1 cellular context compared by ENCODE assay signal in genomic region chr17:17079336-17079735, GRCh38.
A peak's percentile ranks its signal among the peaks of the same experiment; 100 is the strongest.
TF ChIP-seq lines count a peak whose summit lies in the region.

No MANE protein-coding gene starts in this region.

TF ChIP-seq in HepG2, 621 proteins besides CTCF, POLR2A, EP300 and RAD21:
- TF ChIP-seq ZNF790 (CRISPR knock-in tag; IDR thresholded peaks at IDR 0.05; ENCODE audit: borderline replicate concordance) (no peak), ZNF567 (CRISPR knock-in tag; IDR thresholded peaks at IDR 0.05; ENCODE audit: borderline replicate concordance) (0 out of 2 replicates have a peak, but pooled peaks have one; percentile 25), IRF9 (CRISPR knock-in tag; IDR thresholded peaks at IDR 0.05; ENCODE audit: borderline replicate concordance) (no peak), ZNF3 (CRISPR knock-in tag; IDR thresholded peaks at IDR 0.05) (no peak), ZNF703 (CRISPR knock-in tag; IDR thresholded peaks at IDR 0.05; ENCODE audit: borderline replicate concordance) (no peak)
- TF ChIP-seq, protein P1, sequence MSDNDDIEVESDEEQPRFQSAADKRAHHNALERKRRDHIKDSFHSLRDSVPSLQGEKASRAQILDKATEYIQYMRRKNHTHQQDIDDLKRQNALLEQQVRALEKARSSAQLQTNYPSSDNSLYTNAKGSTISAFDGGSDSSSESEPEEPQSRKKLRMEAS (IDR thresholded peaks at IDR 0.05) = no peak
TF ChIP-seq in HepG2: peak in this region for 1.
